Comparison of ENCODE assay signal across 9 cellular contexts in the genomic region with DNA sequence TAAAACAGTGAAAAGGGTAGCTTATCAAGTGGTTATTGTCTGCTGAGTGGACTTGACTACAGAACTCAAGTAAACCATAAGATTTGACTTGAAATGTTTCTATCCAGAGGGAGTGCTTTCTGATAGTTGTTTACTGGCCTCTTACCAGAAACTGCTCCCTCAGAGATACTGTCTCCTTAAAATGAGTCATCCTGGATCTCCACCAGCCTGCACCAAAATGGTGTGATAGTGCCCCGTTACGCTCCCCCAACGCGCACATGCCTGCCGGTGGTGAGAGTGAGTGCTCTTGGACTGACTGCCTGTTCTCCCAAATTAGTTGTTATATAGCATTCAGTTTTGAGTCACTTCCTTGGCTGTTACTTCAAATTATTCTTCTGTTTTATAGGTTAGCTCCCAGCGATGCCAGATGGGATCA. TPM values are rescaled to one million over a fixed set of nuclear protein-coding genes. Genes with fewer than 3 reads are reported as not detected.
DNase-seq lines count a peak whose midpoint lies in the region; ATAC-seq and TF ChIP-seq lines count a peak whose summit lies in the region.
"Had no signal": no experiment of that assay in that cellular context is flagged by ENCODE, and none has a peak within 500 bp of the region (broad histone marks: within the 10 kb centered on the region; RNA-seq: fewer than 3 reads in every experiment).

No MANE protein-coding gene starts in this region.

- H3K9ac ChIP-seq in fibroblast of lung (ENCODE audit: insufficient read depth, low read length) (no peak overlapping the region), skeletal muscle satellite cell (ENCODE audit: low read depth, low read length) (peak overlapping the region; percentile 27), mesendoderm (ENCODE audit: low read length) (no peak overlapping the region)

- 0 out of 2 replicates have a peak overlapping the region, but pooled peaks have one; percentile 94 for H3K27ac ChIP-seq in VCaP
- peak overlapping the region; percentile 37 for H3K27ac ChIP-seq in fibroblast of lung (ENCODE audit: insufficient read depth, low read length)
- no peak overlapping the region for H3K27ac ChIP-seq in mesendoderm (ENCODE audit: low read depth, low read length)

- H3K9me3 ChIP-seq in fibroblast of lung (ENCODE audit: control insufficient read depth, insufficient read depth, low read depth, low read length) (no peaks in the 10 kb centered on the region), skeletal muscle satellite cell (replicated peaks; ENCODE audit: low read length) (no peaks in the 10 kb centered on the region)

- ATAC-seq in HG03378 (IDR thresholded peaks at IDR 0.05; ENCODE audit: unreplicated experiment), result no peak

- H3K4me1 ChIP-seq in fibroblast of lung (ENCODE audit: control insufficient read depth, extremely low read depth, insufficient read depth, low read length) (peaks cover 17% of the 10 kb centered on the region), skeletal muscle satellite cell (ENCODE audit: control insufficient read depth, insufficient read depth, low read length) (peaks cover 55% of the 10 kb centered on the region), mesendoderm (ENCODE audit: control insufficient read depth, low read depth, low read length) (no peaks in the 10 kb centered on the region)

- H2BK15ac ChIP-seq in mesendoderm (replicated peaks; ENCODE audit: low read depth), result no peak overlapping the region

- H3K4me3 Mint-ChIP-seq in CD14-positive monocyte, result no peak overlapping the region

- H3K4me2 ChIP-seq in fibroblast of lung (ENCODE audit: extremely low read depth, insufficient read depth, low read length), result peak overlapping the region; percentile 45
- H3K4me2 ChIP-seq in skeletal muscle satellite cell (ENCODE audit: low read length), result peak overlapping the region; percentile 70
- no peak overlapping the region for H3K4me2 ChIP-seq in mesendoderm (ENCODE audit: low read length)

- H3K9me3 Mint-ChIP-seq in CD14-positive monocyte, result no peaks in the 10 kb centered on the region

- H3K4ac ChIP-seq in mesendoderm (ENCODE audit: low read depth, low read length), result no peak overlapping the region

- no peak overlapping the region for H2BK120ac ChIP-seq in mesendoderm (ENCODE audit: low read depth, low read length)

- peaks cover 8% of the 10 kb centered on the region for H3K79me1 ChIP-seq in mesendoderm (ENCODE audit: low read length)

- H4K5ac ChIP-seq in mesendoderm (ENCODE audit: low read length), result no peak overlapping the region

- H4K20me1 ChIP-seq in fibroblast of lung (ENCODE audit: control insufficient read depth, extremely low read depth, insufficient read depth, low read length), result no peaks in the 10 kb centered on the region

- H3K27ac Mint-ChIP-seq in CD14-positive monocyte, result peak overlapping the region in 2 of 7 donors; percentile 25 to 64

- H3K36me3 ChIP-seq in fibroblast of lung (ENCODE audit: control insufficient read depth, insufficient read depth, low read length) (no peaks in the 10 kb centered on the region), skeletal muscle satellite cell (ENCODE audit: insufficient read depth, low read length) (peaks cover 55% of the 10 kb centered on the region), mesendoderm (ENCODE audit: control insufficient read depth, insufficient read depth, low read length) (peaks cover 9% of the 10 kb centered on the region)

- H2AFZ ChIP-seq in fibroblast of lung (ENCODE audit: low read length), result no peak overlapping the region

- no peak overlapping the region for H3K23ac ChIP-seq in mesendoderm (ENCODE audit: low read length)

- no peak overlapping the region for H2AK5ac ChIP-seq in mesendoderm (ENCODE audit: low read length)

- H3K4me1 Mint-ChIP-seq in CD14-positive monocyte, result peaks cover 64% of the 10 kb centered on the region

- peaks cover 40% of the 10 kb centered on the region for H3K79me2 ChIP-seq in fibroblast of lung (ENCODE audit: control insufficient read depth, insufficient read depth, low read length)
- H3K79me2 ChIP-seq in mesendoderm (ENCODE audit: control insufficient read depth, insufficient read depth, low read length), result peaks cover 45% of the 10 kb centered on the region

- intact Hi-C loops in CD14-positive monocyte (cut with micrococcal nuclease), result no loop called here

- TF ChIP-seq CTCF in VCaP (conservative IDR thresholded peaks at IDR 0.05) (no peak), fibroblast of lung (conservative IDR thresholded peaks at IDR 0.05 in 1 of 2, IDR thresholded peaks at IDR 0.05 in 1 of 2; ENCODE audit: low read depth in 1 of 2, low read length in 2 of 2) (no peak), CD14-positive monocyte (IDR thresholded peaks at IDR 0.05) (no peak)

- no CpG with 5 or more reads among the region's 6 CpGs for WGBS in mesendoderm (ENCODE audit: extremely low coverage, insufficient coverage, low lambda C conversion rate)

- peak; percentile 95 for DNase-seq in HCEC 1CT
- DNase-seq in fibroblast of lung (ENCODE audit: low read depth in 2 of 2), result peak; percentile 90 to 94
- DNase-seq in CD14-positive monocyte (ENCODE audit: low spot score), result no peak
- DNase-seq in mesendoderm, result no peak
- DNase-seq in NCI-H526 (lab: John Stamatoyannopoulos, UW), result no peak
- DNase-seq: activated CD4-positive, alpha-beta T cell treated with anti-CD3 and anti-CD28 coated beads for 4 hours had no signal

- H3K27me3 ChIP-seq in fibroblast of lung (ENCODE audit: control insufficient read depth, insufficient read depth, low read length), result no peaks in the 10 kb centered on the region
- no peaks in the 10 kb centered on the region for H3K27me3 ChIP-seq in skeletal muscle satellite cell (ENCODE audit: control insufficient read depth, insufficient read depth, low read length)
- H3K27me3 ChIP-seq in mesendoderm (ENCODE audit: insufficient read depth, low read length, poor library complexity), result no peaks in the 10 kb centered on the region

- H3K27me3 Mint-ChIP-seq in CD14-positive monocyte (ENCODE audit: low read depth in 3 of 3), result peaks cover 0 to 4% (median 2%) of the 10 kb centered on the region in 3 donors

- H3K18ac ChIP-seq in mesendoderm (ENCODE audit: low read length), result no peak overlapping the region

- H3K4me3 ChIP-seq in fibroblast of lung (replicated peaks in 1 of 4; ENCODE audit: control extremely low read depth in 1 of 4, insufficient read depth in 1 of 4, low read depth in 3 of 4, low read length in 4 of 4) (no peak overlapping the region), skeletal muscle satellite cell (ENCODE audit: low read length) (no peak overlapping the region), mesendoderm (ENCODE audit: low read length) (no peak overlapping the region)

- no peak overlapping the region for H4K8ac ChIP-seq in mesendoderm (ENCODE audit: low read depth, low read length)

- H3K56ac ChIP-seq in mesendoderm (ENCODE audit: low read length), result no peak overlapping the region

- H3K36me3 Mint-ChIP-seq in CD14-positive monocyte, result peaks cover 49 to 64% of the 10 kb centered on the region in 2 donors

- H2BK5ac ChIP-seq in mesendoderm (ENCODE audit: low read length), result no peak overlapping the region

RNA-seq across cellular contexts. Expression of gene PRCD, which starts 22.9 kb away (rescaled TPM):
- total RNA-seq in fibroblast of lung, result 4.1 and 4.3 TPM in 2 replicates
- polyA plus RNA-seq in fibroblast of lung, result 0.72 and 0.89 TPM in 2 replicates
- polyA plus RNA-seq in fibroblast of lung (2012), result 1.1 and 2.0 TPM in 2 replicates
- not detected in 2 replicates for polyA minus RNA-seq in fibroblast of lung (ENCODE audit: low replicate concordance)
- 0.22 and 1.0 TPM in 2 replicates for total RNA-seq in skeletal muscle satellite cell (2012; rRNA removed)
- polyA plus RNA-seq in CD14-positive monocyte, result not detected
- 0.59 TPM for polyA plus RNA-seq in mesendoderm (2013, experiment 1 of 2)
- polyA plus RNA-seq in mesendoderm (2013, experiment 2 of 2), result 0.55 TPM

RNA-seq across cellular contexts. Expression of gene ST6GALNAC2, which starts 22.9 kb away (rescaled TPM):
- total RNA-seq in fibroblast of lung, result 0.83 and 1.0 TPM in 2 replicates
- polyA plus RNA-seq in fibroblast of lung (0.42 and 1.3 TPM in 2 replicates), CD14-positive monocyte (10 to 100 TPM in 1 of 2 donors, 1 to 10 TPM in 1; 8.3 to 11.8 TPM)
- polyA plus RNA-seq in fibroblast of lung (2012), result 0.40 and 1.5 TPM in 2 replicates
- polyA minus RNA-seq in fibroblast of lung (ENCODE audit: low replicate concordance), result 3.4 TPM in 1 of 2 replicates, not detected in the other
- total RNA-seq in skeletal muscle satellite cell (2012; rRNA removed), result 0.22 TPM in 1 of 2 replicates, not detected in the other
- polyA plus RNA-seq in mesendoderm (2013, experiment 1 of 2), result 0.04 TPM
- polyA plus RNA-seq in mesendoderm (2013, experiment 2 of 2), result 0.04 TPM

RNA-seq across cellular contexts. Expression of gene CYGB, which starts 25.2 kb away (rescaled TPM):
- total RNA-seq in fibroblast of lung, result 12.4 and 19.5 TPM in 2 replicates
- polyA plus RNA-seq in fibroblast of lung (9.1 and 10.0 TPM in 2 replicates), CD14-positive monocyte (not detected)
- polyA plus RNA-seq in fibroblast of lung (2012), result 19.9 and 25.0 TPM in 2 replicates
- polyA minus RNA-seq in fibroblast of lung (ENCODE audit: low replicate concordance), result 15.1 and 19.0 TPM in 2 replicates
- 12.7 and 12.9 TPM in 2 replicates for total RNA-seq in skeletal muscle satellite cell (2012; rRNA removed)
- 0.88 TPM for polyA plus RNA-seq in mesendoderm (2013, experiment 1 of 2)
- 0.88 TPM for polyA plus RNA-seq in mesendoderm (2013, experiment 2 of 2)

Comparison
In these comparisons a context has a peak if more than half of its experiments do, and no peak if none do; other contexts are left out.
1. DNase-seq: peak in HCEC 1CT (single experiment) and fibroblast of lung (2 of 2); none in CD14-positive monocyte (single experiment), mesendoderm (single experiment) and NCI-H526 (0 of 2).
2. RNA of gene CYGB, which starts 25.2 kb away (polyA plus RNA-seq): 9.1 to 25.0 TPM in fibroblast of lung; not detected in CD14-positive monocyte; every median in the first group is over 10 times any median in the second.